In genomic region chr1:77948841-77949424, GRCh38 we compare ENCODE assay signal across 8 cellular contexts. TPM values are rescaled to one million over a fixed set of nuclear protein-coding genes. Genes with fewer than 3 reads are reported as not detected.
DNase-seq lines count a peak whose midpoint lies in the region; ATAC-seq and TF ChIP-seq lines count a peak whose summit lies in the region.

No MANE protein-coding gene starts in this region.

- DNase-seq in natural killer cell (no peak), NCI-H526 (lab: John Stamatoyannopoulos, UW) (peak; percentile 86 to 93), fibroblast of mammary gland (ENCODE audit: low read depth) (peak; percentile 59), GM10266 (ENCODE audit: extremely low spot score) (no peak), NCI-H187 treated with DMSO at 0.1 percent for 48 hours (lab: John Stamatoyannopoulos, UW) (no peak), DMS114 treated with DMSO at 0.1 percent for 48 hours (lab: John Stamatoyannopoulos, UW; ENCODE audit: unreplicated experiment) (no peak)
- no peak for DNase-seq in natural killer cell treated with Interleukin-12 subunit alpha and Interleukin-12 subunit beta and Interleukin-15 and Interleukin-18, amount 100 ng/mL, for 72 hours (ENCODE audit: low spot score)

- no peaks in the 10 kb centered on the region for H3K27me3 Mint-ChIP-seq in natural killer cell (ENCODE audit: low read depth in 2 of 2)
- H3K27me3 Mint-ChIP-seq in natural killer cell treated with Interleukin-12 subunit alpha and Interleukin-12 subunit beta and Interleukin-15 and Interleukin-18, amount 100 ng/mL, for 72 hours: no peaks in the 10 kb centered on the region

- TF ChIP-seq CTCF in natural killer cell (IDR thresholded peaks at IDR 0.05): no peak
- peak; percentile 38 for TF ChIP-seq CTCF in fibroblast of mammary gland (conservative IDR thresholded peaks at IDR 0.05; ENCODE audit: control insufficient read depth, insufficient read depth, low read depth, low read length)
- TF ChIP-seq CTCF in GM10266 (IDR thresholded peaks at IDR 0.05; ENCODE audit: control insufficient read depth, insufficient read depth, low read depth, missing control alignments): no peak

- no peak overlapping the region for H3K4me3 Mint-ChIP-seq in natural killer cell
- no peak overlapping the region for H3K4me3 Mint-ChIP-seq in natural killer cell treated with Interleukin-12 subunit alpha and Interleukin-12 subunit beta and Interleukin-15 and Interleukin-18, amount 100 ng/mL, for 72 hours

- ATAC-seq in natural killer cell: no peak
- no peak for ATAC-seq in natural killer cell treated with Interleukin-12 subunit alpha and Interleukin-12 subunit beta and Interleukin-15 and Interleukin-18, amount 100 ng/mL, for 72 hours
- no peak for ATAC-seq in GM21447 (IDR thresholded peaks at IDR 0.05; ENCODE audit: unreplicated experiment)

- no peak overlapping the region for H3K4me3 ChIP-seq in fibroblast of mammary gland (ENCODE audit: control insufficient read depth, low read depth, low read length)

- H3K9me3 Mint-ChIP-seq in natural killer cell: no peaks in the 10 kb centered on the region
- no peaks in the 10 kb centered on the region for H3K9me3 Mint-ChIP-seq in natural killer cell treated with Interleukin-12 subunit alpha and Interleukin-12 subunit beta and Interleukin-15 and Interleukin-18, amount 100 ng/mL, for 72 hours

- peaks cover 19% of the 10 kb centered on the region for H3K36me3 Mint-ChIP-seq in natural killer cell
- H3K36me3 Mint-ChIP-seq in natural killer cell treated with Interleukin-12 subunit alpha and Interleukin-12 subunit beta and Interleukin-15 and Interleukin-18, amount 100 ng/mL, for 72 hours: peaks cover 27% of the 10 kb centered on the region

- peak overlapping the region; percentile 13 to 30 for H3K27ac Mint-ChIP-seq in natural killer cell
- H3K27ac Mint-ChIP-seq in natural killer cell treated with Interleukin-12 subunit alpha and Interleukin-12 subunit beta and Interleukin-15 and Interleukin-18, amount 100 ng/mL, for 72 hours: peak overlapping the region in 1 of 2 donors; percentile 24

- intact Hi-C loops in natural killer cell (cut with micrococcal nuclease): no loop called here

- H3K4me1 Mint-ChIP-seq in natural killer cell: peaks cover 34 to 35% of the 10 kb centered on the region in 2 donors
- H3K4me1 Mint-ChIP-seq in natural killer cell treated with Interleukin-12 subunit alpha and Interleukin-12 subunit beta and Interleukin-15 and Interleukin-18, amount 100 ng/mL, for 72 hours (ENCODE audit: low read depth in 2 of 2): peaks cover 14 to 24% of the 10 kb centered on the region in 2 donors

RNA-seq across cellular contexts. Expression of gene FUBP1, which starts 29.9 kb away (rescaled TPM):
- total RNA-seq in natural killer cell: 100 to 1,000 TPM; 247 to 285 (median 249) TPM
- 100 to 1,000 TPM; 181 to 204 TPM for total RNA-seq in natural killer cell treated with Interleukin-12 subunit alpha and Interleukin-12 subunit beta and Interleukin-15 and Interleukin-18, amount 100 ng/mL, for 72 hours

RNA-seq across cellular contexts. Expression of gene DNAJB4, which starts 55.8 kb away (rescaled TPM):
- 10 to 100 TPM; 26.8 to 30.7 (median 28.2) TPM for total RNA-seq in natural killer cell
- total RNA-seq in natural killer cell treated with Interleukin-12 subunit alpha and Interleukin-12 subunit beta and Interleukin-15 and Interleukin-18, amount 100 ng/mL, for 72 hours: 10 to 100 TPM in 1 of 2 donors, 1 to 10 TPM in 1; 8.9 to 13.2 TPM

Comparison
In these comparisons a context has a peak if more than half of its experiments do, and no peak if none do; other contexts are left out.
1. DNase-seq: peak in NCI-H526 (2 of 2) and fibroblast of mammary gland (single experiment); none in natural killer cell (single experiment), natural killer cell treated with Interleukin-12 subunit alpha and Interleukin-12 subunit beta and Interleukin-15 and Interleukin-18, amount 100 ng/mL, for 72 hours (single experiment), GM10266 (single experiment), NCI-H187 treated with DMSO at 0.1 percent for 48 hours (single experiment) and DMS114 treated with DMSO at 0.1 percent for 48 hours (single experiment).